In the genomic region with DNA sequence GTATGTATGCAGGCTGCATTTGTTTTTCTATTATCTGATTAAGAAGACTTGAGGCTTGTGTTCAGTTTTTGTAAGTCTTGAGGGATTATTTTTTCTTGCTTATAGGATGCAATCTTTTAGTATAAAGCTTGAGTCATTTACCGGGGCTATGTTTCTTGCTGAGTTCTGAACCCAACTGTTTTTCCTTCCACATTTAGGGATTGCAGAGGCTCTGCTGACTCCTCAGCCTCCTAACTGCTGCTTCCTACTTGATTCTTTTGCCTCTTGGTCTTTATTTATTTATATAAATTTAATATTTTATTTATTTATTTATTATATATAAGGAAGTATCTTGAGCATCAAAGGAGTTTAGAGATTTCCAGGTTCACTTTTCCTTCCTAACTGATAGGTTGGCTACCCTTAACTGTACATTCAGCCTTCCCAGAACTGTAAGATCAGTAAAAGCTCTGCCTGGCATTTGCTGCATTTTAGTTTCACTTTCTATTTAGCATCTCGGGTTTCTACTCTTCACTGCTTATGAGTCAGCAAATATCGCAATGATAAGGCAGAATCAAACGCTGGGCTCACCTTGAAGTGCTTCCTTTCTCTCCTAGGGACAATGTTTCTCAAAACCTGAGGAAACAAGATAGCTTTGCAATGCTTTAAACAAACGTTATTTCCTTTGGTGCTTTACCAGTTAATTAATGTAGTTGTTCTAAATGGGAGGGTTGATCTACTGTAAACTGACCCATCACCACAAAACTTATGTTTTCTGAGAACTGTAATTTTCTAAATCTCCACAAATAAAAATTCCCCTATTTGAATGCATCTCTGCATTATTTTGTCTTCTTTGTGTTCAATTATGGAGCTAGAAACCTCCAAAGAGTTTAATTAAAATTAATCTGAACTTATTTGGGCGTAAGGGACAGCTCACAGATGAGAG, we compare ENCODE assay signal across 9 cellular contexts.
DNase-seq lines count a peak whose midpoint lies in the region; ATAC-seq and TF ChIP-seq lines count a peak whose summit lies in the region.
"Had no signal": no experiment of that assay in that cellular context is flagged by ENCODE, and none has a peak within 500 bp of the region (broad histone marks: within the 10 kb centered on the region; RNA-seq: fewer than 3 reads in every experiment).

No MANE protein-coding gene starts in this region.

- H3K4me3 ChIP-seq in OCI-LY3 (ENCODE audit: low read length) (peak overlapping the region; percentile 73), cardiac fibroblast (replicated peaks in 1 of 2; ENCODE audit: low read depth in 2 of 2, low read length in 2 of 2) (peak overlapping the region; percentile 24 to 30)

- peak overlapping the region; percentile 75 for H3K27ac Mint-ChIP-seq in activated CD8-positive, alpha-beta memory T cell treated with anti-CD3 and anti-CD28 coated beads, Interleukin-2, amount 10 ng/mL, durations not matched to agents 7 days and 5 days

- H2AFZ ChIP-seq in OCI-LY3 (ENCODE audit: low read depth, low read length), result peak overlapping the region; percentile 95

- no peaks in the 10 kb centered on the region for H3K9me3 ChIP-seq in OCI-LY3 (ENCODE audit: insufficient read depth, low read length)
- H3K9me3 ChIP-seq: neutrophil had no signal

- peak; percentile 52 for DNase-seq in activated CD8-positive, alpha-beta memory T cell treated with anti-CD3 and anti-CD28 coated beads, Interleukin-2, amount 10 ng/mL, durations not matched to agents 7 days and 5 days
- no peak for DNase-seq in activated CD8-positive, alpha-beta memory T cell treated with anti-CD3 and anti-CD28 coated beads, Interleukin-2, amount 50 U/mL, for 4 hours
- DNase-seq in HuH-7 (ENCODE audit: low spot score) (peak; percentile 40), cardiac fibroblast (ENCODE audit: low read depth in 2 of 2) (peak; percentile 74 to 87), left kidney (ENCODE audit: low read depth, low spot score) (peak; percentile 83), superior temporal gyrus (ENCODE audit: extremely low spot score) (peak; percentile 74)

- peaks cover 2% of the 10 kb centered on the region for H3K9me3 Mint-ChIP-seq in activated CD8-positive, alpha-beta memory T cell treated with anti-CD3 and anti-CD28 coated beads, Interleukin-2, amount 10 ng/mL, durations not matched to agents 7 days and 5 days (ENCODE audit: low read depth)

- peak overlapping the region; percentile 42 for H3K9ac ChIP-seq in OCI-LY3 (ENCODE audit: low read length)

- CTCF ChIA-PET in activated CD8-positive, alpha-beta memory T cell treated with anti-CD3 and anti-CD28 coated beads, Interleukin-2, amount 10 ng/mL, durations not matched to agents 7 days and 5 days (lab: Charles Lee), result interaction anchor here (0.6 to 1.1 kb wide), 3 partner anchors 25 to 476 kb away, joined by 3 read pairs; no protein-coding TSS in a partner anchor

- peaks cover 18% of the 10 kb centered on the region for H3K4me1 ChIP-seq in OCI-LY3 (ENCODE audit: low read length)

- peaks cover 11% of the 10 kb centered on the region for H3K4me1 Mint-ChIP-seq in activated CD8-positive, alpha-beta memory T cell treated with anti-CD3 and anti-CD28 coated beads, Interleukin-2, amount 10 ng/mL, durations not matched to agents 7 days and 5 days

- H3K27me3 ChIP-seq in OCI-LY3 (ENCODE audit: low read depth, low read length), result no peaks in the 10 kb centered on the region
- H3K27me3 ChIP-seq: neutrophil had no signal

- peak overlapping the region; percentile 82 for H3K4me2 ChIP-seq in OCI-LY3 (ENCODE audit: low read length)

- peaks cover 8% of the 10 kb centered on the region for H3K27me3 Mint-ChIP-seq in activated CD8-positive, alpha-beta memory T cell treated with anti-CD3 and anti-CD28 coated beads, Interleukin-2, amount 10 ng/mL, durations not matched to agents 7 days and 5 days

- H3K36me3 Mint-ChIP-seq in activated CD8-positive, alpha-beta memory T cell treated with anti-CD3 and anti-CD28 coated beads, Interleukin-2, amount 10 ng/mL, durations not matched to agents 7 days and 5 days, result no peaks in the 10 kb centered on the region

- H4K20me1 ChIP-seq in OCI-LY3 (ENCODE audit: insufficient read depth, low read length), result no peaks in the 10 kb centered on the region

- no peaks in the 10 kb centered on the region for H3K79me2 ChIP-seq in OCI-LY3 (ENCODE audit: low read length)

- no peak for TF ChIP-seq CTCF in OCI-LY3 (IDR thresholded peaks at IDR 0.05; ENCODE audit: low read depth, low read length)
- TF ChIP-seq CTCF in cardiac fibroblast (IDR thresholded peaks at IDR 0.05; ENCODE audit: low read depth, low read length), result no peak

- peak overlapping the region; percentile 39 for H3K27ac ChIP-seq in OCI-LY3 (ENCODE audit: low read length)
- H3K27ac ChIP-seq: neutrophil had no signal

- peak overlapping the region; percentile 68 for H3K4me3 Mint-ChIP-seq in activated CD8-positive, alpha-beta memory T cell treated with anti-CD3 and anti-CD28 coated beads, Interleukin-2, amount 10 ng/mL, durations not matched to agents 7 days and 5 days

- ATAC-seq in activated CD8-positive, alpha-beta memory T cell treated with anti-CD3 and anti-CD28 coated beads, Interleukin-2, amount 10 ng/mL, durations not matched to agents 7 days and 5 days, result peak; percentile 99
- ATAC-seq in GM21737 (IDR thresholded peaks at IDR 0.05; ENCODE audit: unreplicated experiment), result peak; percentile 99

- H3K36me3 ChIP-seq in OCI-LY3 (replicated peaks; ENCODE audit: low read depth, low read length), result no peaks in the 10 kb centered on the region
- H3K36me3 ChIP-seq: neutrophil had no signal
